Comparison of ENCODE assay signal across 21 cellular contexts in genomic region chr2:133673570-133673969, GRCh38.
DNase-seq lines count a peak whose midpoint lies in the region; ATAC-seq, FAIRE-seq and TF ChIP-seq lines count a peak whose summit lies in the region.
"Had no signal": no experiment of that assay in that cellular context is flagged by ENCODE, and none has a peak within 500 bp of the region (broad histone marks: within the 10 kb centered on the region; RNA-seq: fewer than 3 reads in every experiment).

No MANE protein-coding gene starts in this region.

- H3K27ac Mint-ChIP-seq in endodermal cell (no peak overlapping the region), neural crest cell (ENCODE audit: unreplicated experiment) (peak overlapping the region; percentile 97)
- H3K27ac Mint-ChIP-seq: activated CD4-positive, alpha-beta T cell treated with anti-CD3 and anti-CD28 coated beads, Interleukin-2, amount 10 ng/mL, durations not matched to agents 7 days and 5 days; activated CD8-positive, alpha-beta memory T cell treated with anti-CD3 and anti-CD28 coated beads, Interleukin-2, amount 10 ng/mL, durations not matched to agents 7 days and 5 days; activated naive CD4-positive, alpha-beta T cell treated with anti-CD3 and anti-CD28 coated beads for 36 hours; stimulated activated effector memory CD8-positive, alpha-beta T cell treated with anti-CD3 and anti-CD28 coated beads, Interleukin-12 subunit alpha, Interleukin-12 subunit beta, amount 100 ng/mL, for 72 hours had no signal

- intact Hi-C loops in PC-3 (cut with micrococcal nuclease), result loop anchor here (5.0 kb wide), 1 partner anchor 351 kb away; no protein-coding TSS in a partner anchor

- H3K4me1 ChIP-seq in A549 (peaks cover 31% of the 10 kb centered on the region), PC-3 (ENCODE audit: insufficient read depth, low read length) (peaks cover 15% of the 10 kb centered on the region), endodermal cell (ENCODE audit: control insufficient read depth, insufficient read depth, low read length) (peaks cover 8% of the 10 kb centered on the region)

- no TSS peak for BruUV-seq in PC-3 (replicated peaks; lab: Mats Ljungman, UMichigan)

- H3K4me3 ChIP-seq in A549 (peak overlapping the region; percentile 39; the same call in 1 of the 3 replicates), PC-3 (ENCODE audit: low read length) (no peak overlapping the region), endodermal cell (ENCODE audit: low read length) (no peak overlapping the region), brain microvascular endothelial cell (ENCODE audit: low read depth, low read length) (no peak overlapping the region)

- H3K4me3 Mint-ChIP-seq in endodermal cell (no peak overlapping the region), neural crest cell (peak overlapping the region; percentile 86)
- H3K4me3 Mint-ChIP-seq: activated CD4-positive, alpha-beta T cell treated with anti-CD3 and anti-CD28 coated beads, Interleukin-2, amount 10 ng/mL, durations not matched to agents 7 days and 5 days; activated CD8-positive, alpha-beta memory T cell treated with anti-CD3 and anti-CD28 coated beads, Interleukin-2, amount 10 ng/mL, durations not matched to agents 7 days and 5 days; activated naive CD4-positive, alpha-beta T cell treated with anti-CD3 and anti-CD28 coated beads for 36 hours; central memory CD8-positive, alpha-beta T cell; stimulated activated effector memory CD8-positive, alpha-beta T cell treated with anti-CD3 and anti-CD28 coated beads, Interleukin-12 subunit alpha, Interleukin-12 subunit beta, amount 100 ng/mL, for 72 hours had no signal

- in situ Hi-C loops in brain microvascular endothelial cell (cut with HindIII; ENCODE audit: low pct_ligation_motif_present, low sequenced_read_pairs), result no loop called here

- H3K4me2 ChIP-seq in A549 (peak overlapping the region; percentile 88), PC-3 (ENCODE audit: low read length) (no peak overlapping the region; the same call in 1 of the 2 replicates)

- ATAC-seq in A549 (no peak), PC-3 (no peak)
- ATAC-seq: activated CD8-positive, alpha-beta memory T cell treated with anti-CD3 and anti-CD28 coated beads, Interleukin-2, amount 10 ng/mL, durations not matched to agents 7 days and 5 days; stimulated activated effector memory CD8-positive, alpha-beta T cell treated with anti-CD3 and anti-CD28 coated beads, Interleukin-12 subunit alpha, Interleukin-12 subunit beta, amount 100 ng/mL, for 72 hours had no signal

- H3K9ac ChIP-seq in PC-3 (ENCODE audit: low read length) (no peak overlapping the region), endodermal cell (ENCODE audit: extremely low read depth, low read length, poor library complexity, severe bottlenecking) (no peak overlapping the region)

- POLR2A ChIA-PET in A549 (lab: Yijun Ruan, JAX) (no interaction called here), PC-3 (lab: Charles Lee; ENCODE audit: unreplicated experiment) (interaction anchor here (0.6 kb wide), 1 partner anchor 26 kb away, joined by 4 read pairs; no protein-coding TSS in a partner anchor)

- TF ChIP-seq POLR2A in A549 (IDR thresholded peaks at IDR 0.05; ENCODE audit: low read length), result no peak

- H3K36me3 Mint-ChIP-seq in endodermal cell (ENCODE audit: low read depth) (no peaks in the 10 kb centered on the region), neural crest cell (ENCODE audit: low read depth) (peaks cover 14% of the 10 kb centered on the region)
- H3K36me3 Mint-ChIP-seq: activated CD8-positive, alpha-beta memory T cell treated with anti-CD3 and anti-CD28 coated beads, Interleukin-2, amount 10 ng/mL, durations not matched to agents 7 days and 5 days; stimulated activated effector memory CD8-positive, alpha-beta T cell treated with anti-CD3 and anti-CD28 coated beads, Interleukin-12 subunit alpha, Interleukin-12 subunit beta, amount 100 ng/mL, for 72 hours had no signal

- H3K27me3 Mint-ChIP-seq in endodermal cell (ENCODE audit: insufficient read depth) (peaks cover 47% of the 10 kb centered on the region), neural crest cell (ENCODE audit: low read depth) (no peaks in the 10 kb centered on the region)
- H3K27me3 Mint-ChIP-seq: central memory CD8-positive, alpha-beta T cell had no signal

- H3K27me3 ChIP-seq in PC-3 (ENCODE audit: low read length), result no peaks in the 10 kb centered on the region
- H3K27me3 ChIP-seq in endodermal cell (ENCODE audit: control insufficient read depth, insufficient read depth, low read length, poor library complexity, severe bottlenecking), result peaks cover 53% of the 10 kb centered on the region
- H3K27me3 ChIP-seq in brain microvascular endothelial cell (replicated peaks), result no peaks in the 10 kb centered on the region
- H3K27me3 ChIP-seq: suprapubic skin had no signal

- H3K9me3 Mint-ChIP-seq in endodermal cell, result peaks cover 2% of the 10 kb centered on the region
- peaks cover 9% of the 10 kb centered on the region for H3K9me3 Mint-ChIP-seq in neural crest cell

- H3K4me1 Mint-ChIP-seq in endodermal cell, result peaks cover 28% of the 10 kb centered on the region
- peaks cover 57% of the 10 kb centered on the region for H3K4me1 Mint-ChIP-seq in neural crest cell
- H3K4me1 Mint-ChIP-seq: activated CD4-positive, alpha-beta T cell treated with anti-CD3 and anti-CD28 coated beads, Interleukin-2, amount 10 ng/mL, durations not matched to agents 7 days and 5 days; activated CD8-positive, alpha-beta memory T cell treated with anti-CD3 and anti-CD28 coated beads, Interleukin-2, amount 10 ng/mL, durations not matched to agents 7 days and 5 days; central memory CD8-positive, alpha-beta T cell; stimulated activated effector memory CD8-positive, alpha-beta T cell treated with anti-CD3 and anti-CD28 coated beads, Interleukin-12 subunit alpha, Interleukin-12 subunit beta, amount 100 ng/mL, for 72 hours had no signal

- no peaks in the 10 kb centered on the region for H3K36me3 ChIP-seq in PC-3 (ENCODE audit: low read depth, low read length)
- H3K36me3 ChIP-seq in endodermal cell (ENCODE audit: control insufficient read depth, insufficient read depth, low read length), result no peaks in the 10 kb centered on the region
- no peaks in the 10 kb centered on the region for H3K36me3 ChIP-seq in brain microvascular endothelial cell (replicated peaks)
- H3K36me3 ChIP-seq: suprapubic skin, WERI-Rb-1 had no signal

- H4K20me1 ChIP-seq in PC-3 (ENCODE audit: low read length), result no peaks in the 10 kb centered on the region

- H3K27ac ChIP-seq in A549 (peak overlapping the region; percentile 58 to 62; a peak in 5 of 6 replicates), PC-3 (ENCODE audit: low read length) (no peak overlapping the region), endodermal cell (ENCODE audit: low read depth, low read length) (peak overlapping the region; percentile 98), brain microvascular endothelial cell (no peak overlapping the region)
- H3K27ac ChIP-seq: HL-60, suprapubic skin, WERI-Rb-1 had no signal

- 0 out of 2 replicates have a peak overlapping the region, but pooled peaks have one; percentile 71 for H2AFZ ChIP-seq in PC-3 (ENCODE audit: low read length)

- no peak for FAIRE-seq in A549 (lab: Jason Lieb, UNC)
- FAIRE-seq: GM12891, GM19239 had no signal

- CTCF ChIA-PET in A549 (lab: Yijun Ruan, JAX) (no interaction called here), PC-3 (lab: Charles Lee) (no interaction called here)

- 27% methylated on average over 4 of the region's 4 CpGs for WGBS in A549 (ENCODE audit: missing lambda C conversion rate)
- WGBS in endodermal cell (ENCODE audit: insufficient coverage in 1 of 2, insufficient read length in 1 of 2), 2 experiments, result 65 to 94% methylated on average over 4 of the region's 4 CpGs

- H3K9me2 ChIP-seq in PC-3 (replicated peaks; ENCODE audit: low read length), result no peaks in the 10 kb centered on the region

- TF ChIP-seq CTCF in A549 (IDR thresholded peaks at IDR 0.05), result no peak
- no peak for TF ChIP-seq CTCF in PC-3 (conservative IDR thresholded peaks at IDR 0.05; ENCODE audit: low read depth, low read length)
- TF ChIP-seq CTCF in endodermal cell (conservative IDR thresholded peaks at IDR 0.05), result no peak
- TF ChIP-seq CTCF in neural crest cell (conservative IDR thresholded peaks at IDR 0.05), result no peak
- TF ChIP-seq CTCF in brain microvascular endothelial cell (IDR thresholded peaks at IDR 0.05; ENCODE audit: low read depth, low read length, missing control alignments), result no peak

- DNase-seq in A549 (ENCODE audit: low read depth in 1 of 2, low spot score in 1 of 2) (no peak), PC-3 (no peak), endodermal cell (no peak), neural crest cell (ENCODE audit: low read depth, low spot score) (no peak), NCI-H524 treated with DMSO at 0.1 percent for 48 hours (lab: John Stamatoyannopoulos, UW) (no peak), NCI-H1930 (lab: John Stamatoyannopoulos, UW) (no peak), brain microvascular endothelial cell (no peak), LoVo (ENCODE audit: low spot score) (no peak)
- DNase-seq: activated CD4-positive, alpha-beta T cell treated with anti-CD3 and anti-CD28 coated beads, Interleukin-2, amount 10 ng/mL, durations not matched to agents 7 days and 5 days; activated CD8-positive, alpha-beta memory T cell treated with anti-CD3 and anti-CD28 coated beads, Interleukin-2, amount 10 ng/mL, durations not matched to agents 7 days and 5 days; activated naive CD4-positive, alpha-beta T cell treated with anti-CD3 and anti-CD28 coated beads for 36 hours; HCEC 1CT; NCI-H446 treated with DMSO at 0.1 percent for 48 hours; OCI-M1; WERI-Rb-1 had no signal

- TF ChIP-seq EP300 in A549 (IDR thresholded peaks at IDR 0.05), result no peak

- no peaks in the 10 kb centered on the region for H3F3A ChIP-seq in PC-3 (ENCODE audit: low read length, unreplicated experiment)

- H3K9me3 ChIP-seq in A549 (peaks cover 12% of the 10 kb centered on the region; the same call in 2 of the 3 replicates), PC-3 (ENCODE audit: low read length) (peaks cover 6% of the 10 kb centered on the region), endodermal cell (ENCODE audit: control insufficient read depth, low read length) (peaks cover 4% of the 10 kb centered on the region)
- H3K9me3 ChIP-seq: suprapubic skin had no signal

- H3K79me2 ChIP-seq in PC-3 (ENCODE audit: low read length), result no peaks in the 10 kb centered on the region

- TF ChIP-seq RAD21 in A549 (conservative IDR thresholded peaks at IDR 0.05 in 1 of 2, IDR thresholded peaks at IDR 0.05 in 1 of 2), result no peak

TF ChIP-seq in A549, 52 proteins besides CTCF, POLR2A, EP300 and RAD21 (continues in another document):
- TF ChIP-seq NR3C1 (IDR thresholded peaks at IDR 0.05), result no peak
- no peak for TF ChIP-seq TP53 (CRISPR knock-in tag; IDR thresholded peaks at IDR 0.05)
- no peak for TF ChIP-seq CBX2 (IDR thresholded peaks at IDR 0.05; ENCODE audit: borderline replicate concordance, low read depth)

Comparison
In these comparisons a context has a peak if more than half of its experiments do, and no peak if none do; other contexts are left out.
1. H3K27ac ChIP-seq: peak in A549 (2 of 2) and endodermal cell (single experiment); none in PC-3 (single experiment) and brain microvascular endothelial cell (single experiment).